1 cellular context compared by ENCODE assay signal in genomic region chr7:10034843-10035556, GRCh38.
TF ChIP-seq lines count a peak whose summit lies in the region.

No MANE protein-coding gene starts in this region.

TF ChIP-seq in H1, 55 proteins besides CTCF, POLR2A, EP300 and RAD21 (continued from another document):
- TF ChIP-seq HDAC6 (IDR thresholded peaks at IDR 0.05; ENCODE audit: low read depth, low read length) = no peak
- no peak for TF ChIP-seq JUND (IDR thresholded peaks at IDR 0.05; ENCODE audit: low read length)
- TF ChIP-seq SP4 (IDR thresholded peaks at IDR 0.05; ENCODE audit: low read length) = no peak
- TF ChIP-seq BACH1 (IDR thresholded peaks at IDR 0.05; ENCODE audit: low read length) = no peak
